ENCODE assay signal across 21 cellular contexts in the genomic region with DNA sequence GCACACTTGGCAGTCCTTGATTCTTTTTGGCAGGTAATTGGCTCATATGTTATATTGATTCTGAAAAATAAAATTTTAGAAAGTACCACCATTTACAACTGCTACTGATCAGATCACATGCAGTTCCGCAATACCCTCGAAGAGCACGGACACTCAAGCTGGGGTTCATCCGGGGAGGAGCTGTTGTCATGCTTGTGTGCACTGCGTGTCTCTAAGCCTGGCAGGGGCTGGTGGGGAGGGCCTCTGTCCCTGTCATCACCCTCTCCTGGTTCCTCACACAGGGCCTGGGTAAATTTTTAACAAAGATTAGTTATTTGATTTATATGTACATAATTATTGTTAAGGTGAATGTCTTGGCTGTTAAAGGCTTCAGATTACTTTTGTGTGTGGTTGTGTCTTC. TPM values are rescaled to one million over a fixed set of nuclear protein-coding genes. Genes with fewer than 3 reads are reported as not detected.
"Had no signal": no experiment of that assay in that cellular context is flagged by ENCODE, and none has a peak within 500 bp of the region (broad histone marks: within the 10 kb centered on the region; RNA-seq: fewer than 3 reads in every experiment).

No MANE protein-coding gene starts in this region.

- H3K9me3 ChIP-seq: lower lobe of right lung, neutrophil, pancreas, sigmoid colon, testis, tibial artery, upper lobe of left lung had no signal

- H3K27ac ChIP-seq: lower lobe of right lung, neutrophil, pancreas, sigmoid colon, testis had no signal

- H3K27me3 ChIP-seq: dorsolateral prefrontal cortex, neutrophil, pancreas, sigmoid colon, testis, tibial artery, upper lobe of left lung had no signal

- H3K4me1 Mint-ChIP-seq: immature natural killer cell; stimulated activated memory B cell treated with anti-CD40 and anti-IgM and Interleukin-4, amounts not matched to agents 10 μg/mL and 1 μg/mL and 100 μg/mL, for 72 hours had no signal

- H3K4me3 Mint-ChIP-seq: immature natural killer cell; memory B cell; natural killer cell; stimulated activated memory B cell treated with anti-CD40 and anti-IgM and Interleukin-4, amounts not matched to agents 10 μg/mL and 1 μg/mL and 100 μg/mL, for 72 hours had no signal

- DNase-seq: effector CD4-positive, alpha-beta T cell; immature natural killer cell; islet precursor cell; kidney glomerular epithelial cell; left colon; left ventricle myocardium superior; lower lobe of right lung; natural killer cell; pancreas; sigmoid colon; stimulated activated CD4-positive, alpha-beta T cell treated with anti-CD3 and anti-CD28 coated beads, Interleukin-2, amount 100 ng/mL, for 24 hours; stimulated activated CD4-positive, alpha-beta T cell treated with anti-CD3 and anti-CD28 coated beads, Interleukin-4, amount 100 ng/mL, for 24 hours; stimulated activated naive CD8-positive, alpha-beta T cell treated with anti-CD3 and anti-CD28 coated beads, Interleukin-15, Interleukin-2, amounts not matched to agents 100 U/mL and 50 U/mL, for 24 hours; substantia nigra; testis; tibial artery; upper lobe of left lung had no signal

- ATAC-seq: natural killer cell; stimulated activated memory B cell treated with anti-CD40 and anti-IgM and Interleukin-4, amounts not matched to agents 10 μg/mL and 1 μg/mL and 100 μg/mL, for 72 hours; stimulated activated naive CD8-positive, alpha-beta T cell treated with anti-CD3 and anti-CD28 coated beads, Interleukin-15, Interleukin-2, amounts not matched to agents 100 U/mL and 50 U/mL, for 24 hours had no signal

- H3K27me3 Mint-ChIP-seq: memory B cell; stimulated activated memory B cell treated with anti-CD40 and anti-IgM and Interleukin-4, amounts not matched to agents 10 μg/mL and 1 μg/mL and 100 μg/mL, for 72 hours had no signal

- H3K4me1 ChIP-seq: pancreas, sigmoid colon, testis, tibial artery had no signal

- H3K27ac Mint-ChIP-seq: immature natural killer cell; memory B cell; natural killer cell; stimulated activated memory B cell treated with anti-CD40 and anti-IgM and Interleukin-4, amounts not matched to agents 10 μg/mL and 1 μg/mL and 100 μg/mL, for 72 hours had no signal

- H3K9me3 Mint-ChIP-seq: immature natural killer cell; memory B cell; natural killer cell; stimulated activated memory B cell treated with anti-CD40 and anti-IgM and Interleukin-4, amounts not matched to agents 10 μg/mL and 1 μg/mL and 100 μg/mL, for 72 hours had no signal

- H3K4me3 ChIP-seq: dorsolateral prefrontal cortex, lower lobe of right lung, pancreas, sigmoid colon, testis, tibial artery, upper lobe of left lung had no signal

RNA-seq across cellular contexts. Expression of gene TMEM130, which starts 53.7 kb away (rescaled TPM):
- total RNA-seq: left ventricle myocardium superior, natural killer cell had no signal
- polyA plus RNA-seq: immature natural killer cell had no signal
